In the genomic region with DNA sequence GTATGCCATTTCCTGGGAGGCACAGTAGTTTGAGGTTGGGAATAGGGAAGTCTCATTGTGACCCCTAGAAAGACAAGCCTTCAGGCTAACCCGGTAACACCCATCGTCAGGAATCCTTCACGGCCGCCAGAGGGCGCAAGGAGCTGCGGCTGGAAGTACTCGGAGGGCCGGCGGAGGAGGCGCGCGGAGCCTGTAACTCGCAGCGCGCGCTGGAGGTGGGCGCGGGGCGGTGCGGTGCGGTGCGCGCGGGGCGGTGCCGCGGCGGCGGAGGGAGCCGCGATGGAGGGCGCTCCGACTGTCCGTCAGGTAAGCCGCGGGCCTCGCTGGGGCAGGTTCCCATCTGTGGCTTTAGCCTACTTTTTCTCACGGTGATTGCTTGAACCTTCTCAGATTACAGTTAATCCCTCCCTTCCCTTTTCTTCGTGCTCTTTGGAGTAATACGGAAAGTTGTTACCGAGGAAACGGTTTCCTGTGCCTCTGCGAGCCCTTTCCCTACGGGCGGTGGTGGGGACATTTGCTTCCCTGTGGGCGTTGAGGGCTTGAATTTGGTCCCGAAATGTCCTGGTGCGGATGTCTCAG, we compare ENCODE assay signal across 1 cellular context.
TF ChIP-seq lines count a peak whose summit lies in the region.

A gene (plus strand): TSS at position 158 of the 579 bp plus-strand sequence. CDS start 122 bp downstream, at position 280.

TF ChIP-seq in GM12878, 131 proteins besides CTCF, POLR2A, EP300 and RAD21 (continued from another document and continues in another):
- TF ChIP-seq, protein P1, sequence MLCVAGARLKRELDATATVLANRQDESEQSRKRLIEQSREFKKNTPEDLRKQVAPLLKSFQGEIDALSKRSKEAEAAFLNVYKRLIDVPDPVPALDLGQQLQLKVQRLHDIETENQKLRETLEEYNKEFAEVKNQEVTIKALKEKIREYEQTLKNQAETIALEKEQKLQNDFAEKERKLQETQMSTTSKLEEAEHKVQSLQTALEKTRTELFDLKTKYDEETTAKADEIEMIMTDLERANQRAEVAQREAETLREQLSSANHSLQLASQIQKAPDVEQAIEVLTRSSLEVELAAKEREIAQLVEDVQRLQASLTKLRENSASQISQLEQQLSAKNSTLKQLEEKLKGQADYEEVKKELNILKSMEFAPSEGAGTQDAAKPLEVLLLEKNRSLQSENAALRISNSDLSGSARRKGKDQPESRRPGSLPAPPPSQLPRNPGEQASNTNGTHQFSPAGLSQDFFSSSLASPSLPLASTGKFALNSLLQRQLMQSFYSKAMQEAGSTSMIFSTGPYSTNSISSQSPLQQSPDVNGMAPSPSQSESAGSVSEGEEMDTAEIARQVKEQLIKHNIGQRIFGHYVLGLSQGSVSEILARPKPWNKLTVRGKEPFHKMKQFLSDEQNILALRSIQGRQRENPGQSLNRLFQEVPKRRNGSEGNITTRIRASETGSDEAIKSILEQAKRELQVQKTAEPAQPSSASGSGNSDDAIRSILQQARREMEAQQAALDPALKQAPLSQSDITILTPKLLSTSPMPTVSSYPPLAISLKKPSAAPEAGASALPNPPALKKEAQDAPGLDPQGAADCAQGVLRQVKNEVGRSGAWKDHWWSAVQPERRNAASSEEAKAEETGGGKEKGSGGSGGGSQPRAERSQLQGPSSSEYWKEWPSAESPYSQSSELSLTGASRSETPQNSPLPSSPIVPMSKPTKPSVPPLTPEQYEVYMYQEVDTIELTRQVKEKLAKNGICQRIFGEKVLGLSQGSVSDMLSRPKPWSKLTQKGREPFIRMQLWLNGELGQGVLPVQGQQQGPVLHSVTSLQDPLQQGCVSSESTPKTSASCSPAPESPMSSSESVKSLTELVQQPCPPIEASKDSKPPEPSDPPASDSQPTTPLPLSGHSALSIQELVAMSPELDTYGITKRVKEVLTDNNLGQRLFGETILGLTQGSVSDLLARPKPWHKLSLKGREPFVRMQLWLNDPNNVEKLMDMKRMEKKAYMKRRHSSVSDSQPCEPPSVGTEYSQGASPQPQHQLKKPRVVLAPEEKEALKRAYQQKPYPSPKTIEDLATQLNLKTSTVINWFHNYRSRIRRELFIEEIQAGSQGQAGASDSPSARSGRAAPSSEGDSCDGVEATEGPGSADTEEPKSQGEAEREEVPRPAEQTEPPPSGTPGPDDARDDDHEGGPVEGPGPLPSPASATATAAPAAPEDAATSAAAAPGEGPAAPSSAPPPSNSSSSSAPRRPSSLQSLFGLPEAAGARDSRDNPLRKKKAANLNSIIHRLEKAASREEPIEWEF (IDR thresholded peaks at IDR 0.05; ENCODE audit: insufficient replicate concordance, low read depth, low read length): no peak
- TF ChIP-seq KDM1A (IDR thresholded peaks at IDR 0.05; ENCODE audit: borderline replicate concordance): no peak
- peak; percentile 55 for TF ChIP-seq CREB1 (IDR thresholded peaks at IDR 0.05; ENCODE audit: low read depth)
- no peak for TF ChIP-seq ETV6 (conservative IDR thresholded peaks at IDR 0.05 in 1 of 2, IDR thresholded peaks at IDR 0.05 in 1 of 2; ENCODE audit: borderline replicate concordance in 1 of 2, low read depth in 1 of 2)
- TF ChIP-seq CHD2 (IDR thresholded peaks at IDR 0.05; ENCODE audit: borderline replicate concordance, low read depth, low read length): no peak
- TF ChIP-seq, protein P2, sequence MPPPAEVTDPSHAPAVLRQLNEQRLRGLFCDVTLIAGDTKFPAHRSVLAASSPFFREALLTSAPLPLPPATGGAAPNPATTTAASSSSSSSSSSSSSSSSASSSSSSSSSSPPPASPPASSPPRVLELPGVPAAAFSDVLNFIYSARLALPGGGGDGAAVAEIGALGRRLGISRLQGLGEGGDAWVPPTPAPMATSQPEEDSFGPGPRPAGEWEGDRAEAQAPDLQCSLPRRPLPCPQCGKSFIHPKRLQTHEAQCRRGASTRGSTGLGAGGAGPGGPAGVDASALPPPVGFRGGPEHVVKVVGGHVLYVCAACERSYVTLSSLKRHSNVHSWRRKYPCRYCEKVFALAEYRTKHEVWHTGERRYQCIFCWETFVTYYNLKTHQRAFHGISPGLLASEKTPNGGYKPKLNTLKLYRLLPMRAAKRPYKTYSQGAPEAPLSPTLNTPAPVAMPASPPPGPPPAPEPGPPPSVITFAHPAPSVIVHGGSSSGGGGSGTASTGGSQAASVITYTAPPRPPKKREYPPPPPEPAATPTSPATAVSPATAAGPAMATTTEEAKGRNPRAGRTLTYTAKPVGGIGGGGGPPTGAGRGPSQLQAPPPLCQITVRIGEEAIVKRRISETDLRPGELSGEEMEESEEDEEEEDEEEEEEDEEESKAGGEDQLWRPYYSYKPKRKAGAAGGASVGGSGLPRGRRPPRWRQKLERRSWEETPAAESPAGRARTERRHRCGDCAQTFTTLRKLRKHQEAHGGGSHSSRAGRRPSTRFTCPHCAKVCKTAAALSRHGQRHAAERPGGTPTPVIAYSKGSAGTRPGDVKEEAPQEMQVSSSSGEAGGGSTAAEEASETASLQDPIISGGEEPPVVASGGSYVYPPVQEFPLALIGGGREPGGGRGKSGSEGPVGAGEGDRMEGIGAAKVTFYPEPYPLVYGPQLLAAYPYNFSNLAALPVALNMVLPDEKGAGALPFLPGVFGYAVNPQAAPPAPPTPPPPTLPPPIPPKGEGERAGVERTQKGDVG (CRISPR knock-in tag; IDR thresholded peaks at IDR 0.05): no peak
- TF ChIP-seq ZNF24 (IDR thresholded peaks at IDR 0.05): peak; percentile 71; the same call in 1 of the 2 replicates
- peak; percentile 97 for TF ChIP-seq RB1 (IDR thresholded peaks at IDR 0.05; ENCODE audit: borderline replicate concordance)
- peak; percentile 84 for TF ChIP-seq KLF5 (IDR thresholded peaks at IDR 0.05; ENCODE audit: partially characterized antibody)
- TF ChIP-seq, protein P3, sequence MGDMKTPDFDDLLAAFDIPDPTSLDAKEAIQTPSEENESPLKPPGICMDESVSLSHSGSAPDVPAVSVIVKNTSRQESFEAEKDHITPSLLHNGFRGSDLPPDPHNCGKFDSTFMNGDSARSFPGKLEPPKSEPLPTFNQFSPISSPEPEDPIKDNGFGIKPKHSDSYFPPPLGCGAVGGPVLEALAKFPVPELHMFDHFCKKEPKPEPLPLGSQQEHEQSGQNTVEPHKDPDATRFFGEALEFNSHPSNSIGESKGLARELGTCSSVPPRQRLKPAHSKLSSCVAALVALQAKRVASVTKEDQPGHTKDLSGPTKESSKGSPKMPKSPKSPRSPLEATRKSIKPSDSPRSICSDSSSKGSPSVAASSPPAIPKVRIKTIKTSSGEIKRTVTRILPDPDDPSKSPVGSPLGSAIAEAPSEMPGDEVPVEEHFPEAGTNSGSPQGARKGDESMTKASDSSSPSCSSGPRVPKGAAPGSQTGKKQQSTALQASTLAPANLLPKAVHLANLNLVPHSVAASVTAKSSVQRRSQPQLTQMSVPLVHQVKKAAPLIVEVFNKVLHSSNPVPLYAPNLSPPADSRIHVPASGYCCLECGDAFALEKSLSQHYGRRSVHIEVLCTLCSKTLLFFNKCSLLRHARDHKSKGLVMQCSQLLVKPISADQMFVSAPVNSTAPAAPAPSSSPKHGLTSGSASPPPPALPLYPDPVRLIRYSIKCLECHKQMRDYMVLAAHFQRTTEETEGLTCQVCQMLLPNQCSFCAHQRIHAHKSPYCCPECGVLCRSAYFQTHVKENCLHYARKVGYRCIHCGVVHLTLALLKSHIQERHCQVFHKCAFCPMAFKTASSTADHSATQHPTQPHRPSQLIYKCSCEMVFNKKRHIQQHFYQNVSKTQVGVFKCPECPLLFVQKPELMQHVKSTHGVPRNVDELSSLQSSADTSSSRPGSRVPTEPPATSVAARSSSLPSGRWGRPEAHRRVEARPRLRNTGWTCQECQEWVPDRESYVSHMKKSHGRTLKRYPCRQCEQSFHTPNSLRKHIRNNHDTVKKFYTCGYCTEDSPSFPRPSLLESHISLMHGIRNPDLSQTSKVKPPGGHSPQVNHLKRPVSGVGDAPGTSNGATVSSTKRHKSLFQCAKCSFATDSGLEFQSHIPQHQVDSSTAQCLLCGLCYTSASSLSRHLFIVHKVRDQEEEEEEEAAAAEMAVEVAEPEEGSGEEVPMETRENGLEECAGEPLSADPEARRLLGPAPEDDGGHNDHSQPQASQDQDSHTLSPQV (IDR thresholded peaks at IDR 0.05): 0 out of 2 replicates have a peak, but pooled peaks have one; percentile 68
- TF ChIP-seq MEF2B (IDR thresholded peaks at IDR 0.05; ENCODE audit: partially characterized antibody, poor library complexity, severe bottlenecking): no peak
- TF ChIP-seq TCF3 (IDR thresholded peaks at IDR 0.05; ENCODE audit: borderline replicate concordance, insufficient read depth, low read depth, low read length): no peak
- TF ChIP-seq, protein P4, sequence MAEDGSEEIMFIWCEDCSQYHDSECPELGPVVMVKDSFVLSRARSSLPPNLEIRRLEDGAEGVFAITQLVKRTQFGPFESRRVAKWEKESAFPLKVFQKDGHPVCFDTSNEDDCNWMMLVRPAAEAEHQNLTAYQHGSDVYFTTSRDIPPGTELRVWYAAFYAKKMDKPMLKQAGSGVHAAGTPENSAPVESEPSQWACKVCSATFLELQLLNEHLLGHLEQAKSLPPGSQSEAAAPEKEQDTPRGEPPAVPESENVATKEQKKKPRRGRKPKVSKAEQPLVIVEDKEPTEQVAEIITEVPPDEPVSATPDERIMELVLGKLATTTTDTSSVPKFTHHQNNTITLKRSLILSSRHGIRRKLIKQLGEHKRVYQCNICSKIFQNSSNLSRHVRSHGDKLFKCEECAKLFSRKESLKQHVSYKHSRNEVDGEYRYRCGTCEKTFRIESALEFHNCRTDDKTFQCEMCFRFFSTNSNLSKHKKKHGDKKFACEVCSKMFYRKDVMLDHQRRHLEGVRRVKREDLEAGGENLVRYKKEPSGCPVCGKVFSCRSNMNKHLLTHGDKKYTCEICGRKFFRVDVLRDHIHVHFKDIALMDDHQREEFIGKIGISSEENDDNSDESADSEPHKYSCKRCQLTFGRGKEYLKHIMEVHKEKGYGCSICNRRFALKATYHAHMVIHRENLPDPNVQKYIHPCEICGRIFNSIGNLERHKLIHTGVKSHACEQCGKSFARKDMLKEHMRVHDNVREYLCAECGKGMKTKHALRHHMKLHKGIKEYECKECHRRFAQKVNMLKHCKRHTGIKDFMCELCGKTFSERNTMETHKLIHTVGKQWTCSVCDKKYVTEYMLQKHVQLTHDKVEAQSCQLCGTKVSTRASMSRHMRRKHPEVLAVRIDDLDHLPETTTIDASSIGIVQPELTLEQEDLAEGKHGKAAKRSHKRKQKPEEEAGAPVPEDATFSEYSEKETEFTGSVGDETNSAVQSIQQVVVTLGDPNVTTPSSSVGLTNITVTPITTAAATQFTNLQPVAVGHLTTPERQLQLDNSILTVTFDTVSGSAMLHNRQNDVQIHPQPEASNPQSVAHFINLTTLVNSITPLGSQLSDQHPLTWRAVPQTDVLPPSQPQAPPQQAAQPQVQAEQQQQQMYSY (CRISPR knock-in tag; IDR thresholded peaks at IDR 0.05): no peak
- no peak for TF ChIP-seq RCOR1 (conservative IDR thresholded peaks at IDR 0.05; ENCODE audit: low read depth, low read length)
- TF ChIP-seq, protein P5, sequence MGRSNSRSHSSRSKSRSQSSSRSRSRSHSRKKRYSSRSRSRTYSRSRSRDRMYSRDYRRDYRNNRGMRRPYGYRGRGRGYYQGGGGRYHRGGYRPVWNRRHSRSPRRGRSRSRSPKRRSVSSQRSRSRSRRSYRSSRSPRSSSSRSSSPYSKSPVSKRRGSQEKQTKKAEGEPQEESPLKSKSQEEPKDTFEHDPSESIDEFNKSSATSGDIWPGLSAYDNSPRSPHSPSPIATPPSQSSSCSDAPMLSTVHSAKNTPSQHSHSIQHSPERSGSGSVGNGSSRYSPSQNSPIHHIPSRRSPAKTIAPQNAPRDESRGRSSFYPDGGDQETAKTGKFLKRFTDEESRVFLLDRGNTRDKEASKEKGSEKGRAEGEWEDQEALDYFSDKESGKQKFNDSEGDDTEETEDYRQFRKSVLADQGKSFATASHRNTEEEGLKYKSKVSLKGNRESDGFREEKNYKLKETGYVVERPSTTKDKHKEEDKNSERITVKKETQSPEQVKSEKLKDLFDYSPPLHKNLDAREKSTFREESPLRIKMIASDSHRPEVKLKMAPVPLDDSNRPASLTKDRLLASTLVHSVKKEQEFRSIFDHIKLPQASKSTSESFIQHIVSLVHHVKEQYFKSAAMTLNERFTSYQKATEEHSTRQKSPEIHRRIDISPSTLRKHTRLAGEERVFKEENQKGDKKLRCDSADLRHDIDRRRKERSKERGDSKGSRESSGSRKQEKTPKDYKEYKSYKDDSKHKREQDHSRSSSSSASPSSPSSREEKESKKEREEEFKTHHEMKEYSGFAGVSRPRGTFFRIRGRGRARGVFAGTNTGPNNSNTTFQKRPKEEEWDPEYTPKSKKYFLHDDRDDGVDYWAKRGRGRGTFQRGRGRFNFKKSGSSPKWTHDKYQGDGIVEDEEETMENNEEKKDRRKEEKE (IDR thresholded peaks at IDR 0.05): no peak
- peak; percentile 75; the same call in 1 of the 2 replicates for TF ChIP-seq DPF2 (IDR thresholded peaks at IDR 0.05)
- TF ChIP-seq, protein P6, sequence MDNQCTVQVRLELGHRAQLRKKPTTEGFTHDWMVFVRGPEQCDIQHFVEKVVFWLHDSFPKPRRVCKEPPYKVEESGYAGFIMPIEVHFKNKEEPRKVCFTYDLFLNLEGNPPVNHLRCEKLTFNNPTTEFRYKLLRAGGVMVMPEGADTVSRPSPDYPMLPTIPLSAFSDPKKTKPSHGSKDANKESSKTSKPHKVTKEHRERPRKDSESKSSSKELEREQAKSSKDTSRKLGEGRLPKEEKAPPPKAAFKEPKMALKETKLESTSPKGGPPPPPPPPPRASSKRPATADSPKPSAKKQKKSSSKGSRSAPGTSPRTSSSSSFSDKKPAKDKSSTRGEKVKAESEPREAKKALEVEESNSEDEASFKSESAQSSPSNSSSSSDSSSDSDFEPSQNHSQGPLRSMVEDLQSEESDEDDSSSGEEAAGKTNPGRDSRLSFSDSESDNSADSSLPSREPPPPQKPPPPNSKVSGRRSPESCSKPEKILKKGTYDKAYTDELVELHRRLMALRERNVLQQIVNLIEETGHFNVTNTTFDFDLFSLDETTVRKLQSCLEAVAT (IDR thresholded peaks at IDR 0.05): no peak
- peak; percentile 87 for TF ChIP-seq ZNF207 (IDR thresholded peaks at IDR 0.05; ENCODE audit: borderline replicate concordance)
- no peak for TF ChIP-seq YBX1 (IDR thresholded peaks at IDR 0.05)
- TF ChIP-seq, protein P7, sequence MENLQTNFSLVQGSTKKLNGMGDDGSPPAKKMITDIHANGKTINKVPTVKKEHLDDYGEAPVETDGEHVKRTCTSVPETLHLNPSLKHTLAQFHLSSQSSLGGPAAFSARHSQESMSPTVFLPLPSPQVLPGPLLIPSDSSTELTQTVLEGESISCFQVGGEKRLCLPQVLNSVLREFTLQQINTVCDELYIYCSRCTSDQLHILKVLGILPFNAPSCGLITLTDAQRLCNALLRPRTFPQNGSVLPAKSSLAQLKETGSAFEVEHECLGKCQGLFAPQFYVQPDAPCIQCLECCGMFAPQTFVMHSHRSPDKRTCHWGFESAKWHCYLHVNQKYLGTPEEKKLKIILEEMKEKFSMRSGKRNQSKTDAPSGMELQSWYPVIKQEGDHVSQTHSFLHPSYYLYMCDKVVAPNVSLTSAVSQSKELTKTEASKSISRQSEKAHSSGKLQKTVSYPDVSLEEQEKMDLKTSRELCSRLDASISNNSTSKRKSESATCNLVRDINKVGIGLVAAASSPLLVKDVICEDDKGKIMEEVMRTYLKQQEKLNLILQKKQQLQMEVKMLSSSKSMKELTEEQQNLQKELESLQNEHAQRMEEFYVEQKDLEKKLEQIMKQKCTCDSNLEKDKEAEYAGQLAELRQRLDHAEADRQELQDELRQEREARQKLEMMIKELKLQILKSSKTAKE (IDR thresholded peaks at IDR 0.05; ENCODE audit: low read depth, poor library complexity, severe bottlenecking): no peak
- no peak for TF ChIP-seq MYC (IDR thresholded peaks at IDR 0.05; ENCODE audit: insufficient read depth, insufficient read length, insufficient replicate concordance, low read length, severe bottlenecking)
- TF ChIP-seq STAT1 (conservative IDR thresholded peaks at IDR 0.05): peak; percentile 79; the same call in 1 of the 2 replicates
